Comparison of ENCODE assay signal across 8 cellular contexts in the genomic region with DNA sequence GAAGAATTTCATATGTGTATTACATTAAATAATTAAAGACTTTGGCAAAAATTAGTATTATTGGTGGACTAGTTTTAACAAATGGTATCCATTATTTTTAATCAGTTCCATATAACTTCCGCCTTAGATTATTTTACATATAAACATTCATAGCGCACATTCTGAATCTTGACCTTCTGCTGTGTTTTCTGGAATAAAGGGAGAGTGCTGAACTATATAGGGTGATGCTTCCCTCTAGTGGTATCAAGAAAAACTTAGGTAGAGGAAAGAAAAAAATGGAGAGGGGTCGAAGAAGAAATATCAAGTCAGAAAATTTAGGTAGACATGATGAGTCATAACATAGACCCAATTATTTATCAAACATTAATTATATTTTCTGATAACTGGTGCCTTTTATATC.
A peak's percentile ranks its signal among the peaks of the same experiment; 100 is the strongest.
DNase-seq lines count a peak whose midpoint lies in the region; ATAC-seq and TF ChIP-seq lines count a peak whose summit lies in the region.

No MANE protein-coding gene starts in this region.

- ATAC-seq in HG03575 (IDR thresholded peaks at IDR 0.05; ENCODE audit: extremely low read depth, insufficient number of reproducible peaks, low FRiP score, unreplicated experiment), result peak; percentile 38
- peak; percentile 68; the same call in 2 of the 3 replicates for ATAC-seq in RWPE2 (ENCODE audit: low read depth)
- peak; percentile 57 for ATAC-seq in foreskin keratinocyte

- DNase-seq in RWPE2 (ENCODE audit: low spot score) (no peak), foreskin keratinocyte (peak in 1 of 2 donors; percentile 30), smooth muscle cell of the brain vasculature (ENCODE audit: low read depth, low spot score) (peak; percentile 23), T-helper 1 cell (no peak), SHP77 treated with DMSO at 0.1 percent for 48 hours (lab: John Stamatoyannopoulos, UW) (no peak)
- DNase-seq in effector CD8-positive, alpha-beta T cell (lab: John Stamatoyannopoulos, UW), result no peak

- no peak overlapping the region for H3K27ac ChIP-seq in C4-2B
- H3K27ac ChIP-seq in RWPE2 (ENCODE audit: poor library complexity, severe bottlenecking), result no peak overlapping the region
- no peak overlapping the region for H3K27ac ChIP-seq in foreskin keratinocyte

- no peaks in the 10 kb centered on the region for H3K36me3 ChIP-seq in RWPE2 (ENCODE audit: low read depth)

- H3K4me1 ChIP-seq in RWPE2 (ENCODE audit: insufficient read depth, poor library complexity, severe bottlenecking) (no peaks in the 10 kb centered on the region), foreskin keratinocyte (no peaks in the 10 kb centered on the region)

- no peak overlapping the region for H3K4me3 ChIP-seq in RWPE2 (ENCODE audit: severe bottlenecking)

- H3K9me3 ChIP-seq in RWPE2 (ENCODE audit: severe bottlenecking), result no peaks in the 10 kb centered on the region

- H3K27me3 ChIP-seq in RWPE2 (ENCODE audit: insufficient read depth, poor library complexity, severe bottlenecking) (no peaks in the 10 kb centered on the region), foreskin keratinocyte (no peaks in the 10 kb centered on the region)

- TF ChIP-seq CTCF in C4-2B (conservative IDR thresholded peaks at IDR 0.05) (peak; percentile 67), RWPE2 (IDR thresholded peaks at IDR 0.05; ENCODE audit: poor library complexity, severe bottlenecking) (peak; percentile 77), foreskin keratinocyte (conservative IDR thresholded peaks at IDR 0.05) (peak; percentile 75)
